8 cellular contexts compared by ENCODE assay signal in genomic region chr4:98260047-98260578, GRCh38. TPM values are rescaled to one million over a fixed set of nuclear protein-coding genes. Genes with fewer than 3 reads are reported as not detected.
DNase-seq lines count a peak whose midpoint lies in the region; ATAC-seq, FAIRE-seq and TF ChIP-seq lines count a peak whose summit lies in the region.

No MANE protein-coding gene starts in this region.

- no peak for TF ChIP-seq POLR2A in spleen (IDR thresholded peaks at IDR 0.05)

- no peak for FAIRE-seq in bronchial epithelial cell (lab: Jason Lieb, UNC)

- peak; percentile 12 for ATAC-seq in GM19372 (IDR thresholded peaks at IDR 0.05; ENCODE audit: low read depth, unreplicated experiment)
- ATAC-seq in HG03439 (IDR thresholded peaks at IDR 0.05; ENCODE audit: unreplicated experiment): peak; percentile 20

- H3K36me3 ChIP-seq in SJCRH30: no peaks in the 10 kb centered on the region
- H3K36me3 ChIP-seq in bronchial epithelial cell (ENCODE audit: control insufficient read depth, insufficient read depth, low read length): no peaks in the 10 kb centered on the region
- no peaks in the 10 kb centered on the region for H3K36me3 ChIP-seq in spleen

- H3K27ac ChIP-seq in SJCRH30: peak overlapping the region; percentile 93
- H3K27ac ChIP-seq in spleen: peak overlapping the region; percentile 90 to 97 (median 96)

- H3K4me1 ChIP-seq in SJCRH30: peaks cover 14% of the 10 kb centered on the region
- peaks cover 6 to 51% (median 33%) of the 10 kb centered on the region in 6 donors for H3K4me1 ChIP-seq in spleen

- peaks cover 0 to 2% (median 0%) of the 10 kb centered on the region in 7 donors for H3K9me3 Mint-ChIP-seq in CD14-positive monocyte

- intact Hi-C loops in CD14-positive monocyte (cut with micrococcal nuclease) (loop anchor here in 1 of 2 donors (10.0 kb wide), 1 partner anchor 115 kb away; the partner anchor contains the start of gene STPG2), spleen (cut with DNase I; ENCODE audit: low total_unique reads) (no loop called here)

- H3K27me3 ChIP-seq in SJCRH30 (no peaks in the 10 kb centered on the region), bronchial epithelial cell (ENCODE audit: control insufficient read depth, insufficient read depth, low read length) (no peaks in the 10 kb centered on the region), spleen (replicated peaks in 1 of 7) (no peaks in the 10 kb centered on the region)

- WGBS in spleen, 5 donors: 1% methylated on average over 18 to 24 of the region's 24 CpGs

- peak overlapping the region; percentile 85 to 93 (median 89) for H3K27ac Mint-ChIP-seq in CD14-positive monocyte

- peaks cover 2 to 3% of the 10 kb centered on the region in 2 donors for H3K36me3 Mint-ChIP-seq in CD14-positive monocyte

- H3K4me3 Mint-ChIP-seq in CD14-positive monocyte: peak overlapping the region; percentile 89 to 93

- TF ChIP-seq CTCF in CD14-positive monocyte (IDR thresholded peaks at IDR 0.05) (no peak), bronchial epithelial cell (IDR thresholded peaks at IDR 0.05; ENCODE audit: insufficient read depth, low read length, severe bottlenecking) (no peak), spleen (IDR thresholded peaks at IDR 0.05 in 8 of 11, conservative IDR thresholded peaks at IDR 0.05 in 3 of 11) (no peak)

- DNase-seq in CD14-positive monocyte (ENCODE audit: low spot score) (no peak), SJCRH30 (no peak), bronchial epithelial cell (ENCODE audit: low read depth) (peak; percentile 22), islet precursor cell (peak; percentile 85), spleen (no peak), NCI-H2081 treated with DMSO at 0.1 percent for 48 hours (lab: John Stamatoyannopoulos, UW) (no peak)

- H3K27me3 Mint-ChIP-seq in CD14-positive monocyte (ENCODE audit: low read depth in 3 of 3): no peaks in the 10 kb centered on the region

- H3K4me3 ChIP-seq in SJCRH30 (peak overlapping the region; percentile 84), bronchial epithelial cell (ENCODE audit: low read depth, low read length) (peak overlapping the region; percentile 70), spleen (peak overlapping the region; percentile 64 to 96 (median 93))

- peaks cover 20% of the 10 kb centered on the region for H3K4me1 Mint-ChIP-seq in CD14-positive monocyte

- H3K9me3 ChIP-seq in SJCRH30 (replicated peaks) (no peaks in the 10 kb centered on the region), spleen (no peaks in the 10 kb centered on the region)

RNA-seq across cellular contexts. Expression of gene RAP1GDS1, which starts 1.1 kb away (rescaled TPM):
- polyA plus RNA-seq in CD14-positive monocyte (10 to 100 TPM; 37.8 to 37.9 TPM), spleen (10 to 100 TPM; 13.5 to 19.8 (median 19.2) TPM)
- total RNA-seq in SJCRH30 (2014; rRNA removed; shearing (Covaris generic)): 59.3 and 73.0 TPM in 2 replicates
- total RNA-seq in bronchial epithelial cell (55.0 and 66.3 TPM in 2 replicates), spleen (10 to 100 TPM; 42.7 to 55.1 (median 51.6) TPM)

Comparison
In these comparisons a context has a peak if more than half of its experiments do, and no peak if none do; other contexts are left out.
1. DNase-seq: peak in bronchial epithelial cell (single experiment) and islet precursor cell (single experiment); none in CD14-positive monocyte (single experiment), SJCRH30 (0 of 2), spleen (single experiment) and NCI-H2081 treated with DMSO at 0.1 percent for 48 hours (single experiment).
2. Peak in every context shown above with its lines, with median percentiles within 50 percentile points of each other: H3K4me3 ChIP-seq.